ENCODE assay signal across 22 cellular contexts in genomic region chr14:44700694-44701093, GRCh38.
"Had no signal": no experiment of that assay in that cellular context is flagged by ENCODE, and none has a peak within 500 bp of the region (broad histone marks: within the 10 kb centered on the region; RNA-seq: fewer than 3 reads in every experiment).

No MANE protein-coding gene starts in this region.

- H3K27ac ChIP-seq: body of pancreas, epithelial cell of prostate, esophagus squamous epithelium, spleen, tibial nerve had no signal

- ATAC-seq: activated CD4-positive, alpha-beta T cell treated with anti-CD3 and anti-CD28 coated beads for 36 hours; body of pancreas; left cardiac atrium; left ventricle myocardium superior; right cardiac atrium had no signal

- H3K36me3 ChIP-seq: esophagus squamous epithelium, spleen, tibial nerve had no signal

- H3K27me3 ChIP-seq: body of pancreas, esophagus squamous epithelium, spleen, tibial nerve had no signal

- H3K27ac Mint-ChIP-seq: activated CD4-positive, alpha-beta T cell treated with anti-CD3 and anti-CD28 coated beads for 36 hours; activated naive CD8-positive, alpha-beta T cell; mesothelial cell of epicardium had no signal

- FAIRE-seq: colon, endometrium had no signal

- H3K4me1 Mint-ChIP-seq: activated CD4-positive, alpha-beta T cell treated with anti-CD3 and anti-CD28 coated beads for 36 hours; naive B cell had no signal

- H3K4me1 ChIP-seq: body of pancreas, esophagus squamous epithelium, spleen, tibial nerve had no signal

- H3K36me3 Mint-ChIP-seq: naive B cell had no signal

- H3K4me3 ChIP-seq: body of pancreas, esophagus squamous epithelium, spleen, tibial nerve had no signal

- DNase-seq: activated CD4-positive, alpha-beta T cell treated with anti-CD3 and anti-CD28 coated beads for 36 hours; activated CD4-positive, CD25-positive, alpha-beta regulatory T cell; activated CD8-positive, alpha-beta memory T cell treated with anti-CD3 and anti-CD28 coated beads for 24 hours; activated effector memory CD4-positive, alpha-beta T cell treated with Interleukin-2 at 50 U/mL for 16 hours; activated naive CD4-positive, alpha-beta T cell treated with Interleukin-2 at 50 U/mL for 16 hours; anterior cingulate cortex; body of pancreas; dermis blood vessel endothelial cell; effector CD4-positive, alpha-beta T cell; esophagus squamous epithelium; left cardiac atrium; left ventricle myocardium superior; naive B cell; right cardiac atrium; spleen; stimulated activated naive CD4-positive, alpha-beta T cell treated with Interleukin-2 at 50 U/mL for 16 hours had no signal

- H3K4me3 Mint-ChIP-seq: activated CD4-positive, alpha-beta T cell treated with anti-CD3 and anti-CD28 coated beads for 36 hours; activated naive CD8-positive, alpha-beta T cell; mesothelial cell of epicardium; naive B cell had no signal

- H3K27me3 Mint-ChIP-seq: activated CD4-positive, alpha-beta T cell treated with anti-CD3 and anti-CD28 coated beads for 36 hours; activated naive CD8-positive, alpha-beta T cell; naive B cell had no signal
